ENCODE assay signal across 1 cellular context in the genomic region with DNA sequence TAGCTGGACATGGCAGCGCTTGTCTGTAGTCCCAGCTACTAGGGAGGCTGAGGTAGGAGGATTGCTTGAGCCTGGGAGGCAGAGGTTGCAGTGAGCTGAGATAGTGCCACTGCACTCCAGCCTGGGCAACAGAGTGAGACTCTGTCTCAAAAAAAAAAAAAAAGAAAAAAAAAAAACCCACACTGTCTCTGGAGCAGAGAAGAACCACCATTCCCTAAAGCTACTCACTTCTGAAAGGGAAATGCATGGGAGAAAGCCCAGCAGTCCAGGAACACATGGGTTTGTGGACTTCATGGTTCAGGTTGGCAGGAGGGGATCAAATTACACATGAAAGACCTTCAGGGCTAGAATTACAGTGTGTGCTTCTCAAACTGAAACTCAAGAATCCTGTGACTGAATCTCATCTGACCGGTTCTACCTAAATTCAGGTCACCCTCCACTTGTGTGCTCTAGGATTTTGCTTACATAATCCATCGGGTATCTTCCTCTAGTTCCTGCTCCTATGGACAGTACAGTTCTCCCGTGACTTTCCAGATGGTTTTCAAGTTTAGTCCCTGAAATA.
TF ChIP-seq lines count a peak whose summit lies in the region.

No MANE protein-coding gene starts in this region.

TF ChIP-seq in Ishikawa, 13 proteins besides CTCF, POLR2A, EP300 and RAD21 (continued from another document):
- TF ChIP-seq, protein P1, sequence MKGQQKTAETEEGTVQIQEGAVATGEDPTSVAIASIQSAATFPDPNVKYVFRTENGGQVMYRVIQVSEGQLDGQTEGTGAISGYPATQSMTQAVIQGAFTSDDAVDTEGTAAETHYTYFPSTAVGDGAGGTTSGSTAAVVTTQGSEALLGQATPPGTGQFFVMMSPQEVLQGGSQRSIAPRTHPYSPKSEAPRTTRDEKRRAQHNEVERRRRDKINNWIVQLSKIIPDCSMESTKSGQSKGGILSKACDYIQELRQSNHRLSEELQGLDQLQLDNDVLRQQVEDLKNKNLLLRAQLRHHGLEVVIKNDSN (IDR thresholded peaks at IDR 0.05): no peak; the same call in 1 of the 2 replicates
- peak; percentile 56 for TF ChIP-seq NFIC (IDR thresholded peaks at IDR 0.05)
